ENCODE assay signal across 20 cellular contexts in genomic region chr9:123377211-123377971, GRCh38. TPM values are rescaled to one million over a fixed set of nuclear protein-coding genes. Genes with fewer than 3 reads are reported as not detected.
A peak's percentile ranks its signal among the peaks of the same experiment; 100 is the strongest.
DNase-seq lines count a peak whose midpoint lies in the region; ATAC-seq and TF ChIP-seq lines count a peak whose summit lies in the region.
"Had no signal": no experiment of that assay in that cellular context is flagged by ENCODE, and none has a peak within 500 bp of the region (broad histone marks: within the 10 kb centered on the region; RNA-seq: fewer than 3 reads in every experiment).

No MANE protein-coding gene starts in this region.

- no peaks in the 10 kb centered on the region for H3K9me3 ChIP-seq in SK-N-SH
- H3K9me3 ChIP-seq: ascending aorta, HAP-1, neutrophil had no signal

- ATAC-seq in SK-N-SH treated with all-trans-retinoic acid at 6 μM for 48 hours, result no peak; the same call in 2 of the 3 replicates
- ATAC-seq in central memory CD8-positive, alpha-beta T cell (replicated peaks; ENCODE audit: extremely low read depth, poor library complexity, severe bottlenecking), result no peak
- ATAC-seq: activated CD8-positive, alpha-beta memory T cell treated with anti-CD3 and anti-CD28 coated beads, Interleukin-2, amount 10 ng/mL, durations not matched to agents 7 days and 5 days; CD8-positive, alpha-beta T cell had no signal

- H3K4me1 Mint-ChIP-seq in central memory CD8-positive, alpha-beta T cell, result peaks cover 5% of the 10 kb centered on the region
- H3K4me1 Mint-ChIP-seq in mesothelial cell of epicardium, result peaks cover 66% of the 10 kb centered on the region
- peaks cover 2% of the 10 kb centered on the region for H3K4me1 Mint-ChIP-seq in activated CD4-positive, alpha-beta memory T cell treated with anti-CD3 and anti-CD28 coated beads for 36 hours (ENCODE audit: low read depth)
- H3K4me1 Mint-ChIP-seq: activated CD8-positive, alpha-beta memory T cell treated with anti-CD3 and anti-CD28 coated beads, Interleukin-2, amount 10 ng/mL, durations not matched to agents 7 days and 5 days had no signal

- H3F3A ChIP-seq in SK-N-SH (replicated peaks; ENCODE audit: insufficient read depth), result no peaks in the 10 kb centered on the region

- peaks cover 5% of the 10 kb centered on the region for H3K36me3 Mint-ChIP-seq in central memory CD8-positive, alpha-beta T cell (ENCODE audit: insufficient read depth)
- peaks cover 7% of the 10 kb centered on the region for H3K36me3 Mint-ChIP-seq in mesothelial cell of epicardium
- H3K36me3 Mint-ChIP-seq in activated CD4-positive, alpha-beta memory T cell treated with anti-CD3 and anti-CD28 coated beads for 36 hours, result no peaks in the 10 kb centered on the region
- H3K36me3 Mint-ChIP-seq: activated CD8-positive, alpha-beta memory T cell treated with anti-CD3 and anti-CD28 coated beads, Interleukin-2, amount 10 ng/mL, durations not matched to agents 7 days and 5 days had no signal

- no peak overlapping the region for H3K4me3 Mint-ChIP-seq in central memory CD8-positive, alpha-beta T cell
- H3K4me3 Mint-ChIP-seq in mesothelial cell of epicardium, result peak overlapping the region; percentile 46
- H3K4me3 Mint-ChIP-seq in activated CD4-positive, alpha-beta memory T cell treated with anti-CD3 and anti-CD28 coated beads for 36 hours, result no peak overlapping the region
- H3K4me3 Mint-ChIP-seq: activated CD8-positive, alpha-beta memory T cell treated with anti-CD3 and anti-CD28 coated beads, Interleukin-2, amount 10 ng/mL, durations not matched to agents 7 days and 5 days; CD8-positive, alpha-beta T cell had no signal

- 62% methylated on average over 14 of the region's 21 CpGs for WGBS in SK-N-SH (ENCODE audit: low lambda C conversion rate)

- H3K27ac Mint-ChIP-seq in central memory CD8-positive, alpha-beta T cell (ENCODE audit: low read depth), result peak overlapping the region; percentile 15
- peak overlapping the region; percentile 87 for H3K27ac Mint-ChIP-seq in mesothelial cell of epicardium
- no peak overlapping the region for H3K27ac Mint-ChIP-seq in activated CD4-positive, alpha-beta memory T cell treated with anti-CD3 and anti-CD28 coated beads for 36 hours
- H3K27ac Mint-ChIP-seq: activated CD8-positive, alpha-beta memory T cell treated with anti-CD3 and anti-CD28 coated beads, Interleukin-2, amount 10 ng/mL, durations not matched to agents 7 days and 5 days; CD8-positive, alpha-beta T cell had no signal

- H3K4me3 ChIP-seq in SK-N-SH (ENCODE audit: low read depth in 2 of 2, low read length in 1 of 2), result no peak overlapping the region
- H3K4me3 ChIP-seq: ascending aorta, HAP-1, lung had no signal

- H3K27me3 ChIP-seq in SK-N-SH (ENCODE audit: insufficient read depth), result peaks cover 22% of the 10 kb centered on the region
- H3K27me3 ChIP-seq: ascending aorta had no signal

- intact Hi-C loops in activated CD4-positive, alpha-beta memory T cell treated with anti-CD3 and anti-CD28 coated beads for 36 hours (cut with micrococcal nuclease), result no loop called here

- H3K27ac ChIP-seq in SK-N-SH (ENCODE audit: low read depth in 2 of 2, low read length in 1 of 2) (no peak overlapping the region), substantia nigra (ENCODE audit: low read depth, low read length, poor library complexity, severe bottlenecking) (peak overlapping the region; percentile 19)
- H3K27ac ChIP-seq: ascending aorta, neutrophil had no signal

- no peak overlapping the region for H3K9ac ChIP-seq in SK-N-SH

- no peak for TF ChIP-seq EP300 in SK-N-SH (IDR thresholded peaks at IDR 0.05; ENCODE audit: borderline replicate concordance in 1 of 2, low read depth in 1 of 2, low read length in 1 of 2)

- POLR2A ChIA-PET in SK-N-SH (lab: Yijun Ruan, JAX), result interaction anchor here (1.0 kb wide), 1 partner anchor 18 kb away, joined by 3 read pairs; no protein-coding TSS in a partner anchor
- POLR2A ChIA-PET in activated CD4-positive, alpha-beta memory T cell treated with anti-CD3 and anti-CD28 coated beads for 36 hours (lab: Charles Lee), result no interaction called here

- H3K9me3 Mint-ChIP-seq in central memory CD8-positive, alpha-beta T cell, result no peaks in the 10 kb centered on the region
- no peaks in the 10 kb centered on the region for H3K9me3 Mint-ChIP-seq in mesothelial cell of epicardium
- no peaks in the 10 kb centered on the region for H3K9me3 Mint-ChIP-seq in activated CD4-positive, alpha-beta memory T cell treated with anti-CD3 and anti-CD28 coated beads for 36 hours
- H3K9me3 Mint-ChIP-seq: CD8-positive, alpha-beta T cell had no signal

- TF ChIP-seq RAD21 in SK-N-SH (IDR thresholded peaks at IDR 0.05; ENCODE audit: low read length), result no peak

- H3K27me3 Mint-ChIP-seq in central memory CD8-positive, alpha-beta T cell, result peaks cover 24% of the 10 kb centered on the region
- peaks cover 3% of the 10 kb centered on the region for H3K27me3 Mint-ChIP-seq in mesothelial cell of epicardium (ENCODE audit: low read depth)
- peaks cover 29% of the 10 kb centered on the region for H3K27me3 Mint-ChIP-seq in activated CD4-positive, alpha-beta memory T cell treated with anti-CD3 and anti-CD28 coated beads for 36 hours

- H2AFZ ChIP-seq in SK-N-SH (ENCODE audit: low read depth), result no peak overlapping the region

- no peaks in the 10 kb centered on the region for H3K9me2 ChIP-seq in SK-N-SH

- no peaks in the 10 kb centered on the region for H3K36me3 ChIP-seq in SK-N-SH (replicated peaks in 1 of 2; ENCODE audit: control insufficient read depth in 1 of 2, insufficient read depth in 2 of 2, low read length in 1 of 2)
- H3K36me3 ChIP-seq: HAP-1 had no signal

- no peaks in the 10 kb centered on the region for H4K20me1 ChIP-seq in SK-N-SH (ENCODE audit: insufficient read depth)

- H3K79me2 ChIP-seq in SK-N-SH (ENCODE audit: insufficient read depth), result no peaks in the 10 kb centered on the region

- CTCF ChIA-PET in SK-N-SH (lab: Yijun Ruan, JAX), result interaction anchor here (0.8 to 20.5 kb wide), 7 partner anchors 8 to 664 kb away, joined by 3 to 331 read pairs (median 4); partner anchors contain the start of gene CRB2
- CTCF ChIA-PET in activated CD4-positive, alpha-beta memory T cell treated with anti-CD3 and anti-CD28 coated beads for 36 hours (lab: Charles Lee), result no interaction called here

- DNase-seq in SK-N-SH (peak; percentile 79), mesothelial cell of epicardium (ENCODE audit: low spot score in 2 of 2, unreplicated experiment in 2 of 2) (no peak), substantia nigra (lab: John Stamatoyannopoulos, UW) (no peak), NCI-H774 (lab: John Stamatoyannopoulos, UW) (no peak), CD1c-positive myeloid dendritic cell (ENCODE audit: extremely low spot score) (no peak)
- DNase-seq in central memory CD8-positive, alpha-beta T cell (ENCODE audit: low spot score in 2 of 2), result no peak
- no peak for DNase-seq in activated CD4-positive, alpha-beta memory T cell treated with anti-CD3 and anti-CD28 coated beads for 36 hours
- DNase-seq: 8988T; activated CD8-positive, alpha-beta memory T cell treated with anti-CD3 and anti-CD28 coated beads, Interleukin-2, amount 10 ng/mL, durations not matched to agents 7 days and 5 days; activated gamma-delta T cell treated with Interleukin-2 at 50 U/mL for 16 hours; effector memory CD4-positive, alpha-beta T cell; foreskin melanocyte; NCI-H1417 treated with DMSO at 0.1 percent for 48 hours; NCI-H2227 treated with DMSO at 0.1 percent for 48 hours had no signal

- H3K4me1 ChIP-seq in SK-N-SH (ENCODE audit: control insufficient read depth in 1 of 2, insufficient read depth in 2 of 2, low read depth in 1 of 2, low read length in 1 of 2), result peaks cover 0 to 30% of the 10 kb centered on the region in 2 experiments; a peak in 1 of 4 replicates
- H3K4me1 ChIP-seq: ascending aorta had no signal

- TF ChIP-seq CTCF in SK-N-SH (IDR thresholded peaks at IDR 0.05), result no peak
- no peak for TF ChIP-seq CTCF in mesothelial cell of epicardium (IDR thresholded peaks at IDR 0.05; ENCODE audit: unreplicated experiment)

- no peak overlapping the region for H3K4me2 ChIP-seq in SK-N-SH

TF ChIP-seq in SK-N-SH, 30 proteins besides CTCF, POLR2A, EP300 and RAD21:
- no peak for TF ChIP-seq MAX (IDR thresholded peaks at IDR 0.05; ENCODE audit: low read depth)

TF ChIP-seq in SK-N-SH treated with all-trans-retinoic acid at 6 μM for 48 hours, 23 proteins besides CTCF, POLR2A, EP300 and RAD21 (continues in another document):
- TF ChIP-seq SNAI2 (CRISPR knock-in tag; IDR thresholded peaks at IDR 0.05) (no peak), TSHZ2 (CRISPR knock-in tag; IDR thresholded peaks at IDR 0.05) (no peak), ZFP30 (CRISPR knock-in tag; IDR thresholded peaks at IDR 0.05) (no peak)

RNA-seq across cellular contexts. Expression of gene CRB2, which starts 21.4 kb away (rescaled TPM):
- polyA plus RNA-seq in SK-N-SH (2012; rRNA removed), result not detected in 2 replicates
- under 0.01 TPM in 2 replicates for polyA plus RNA-seq in SK-N-SH (2012; cell fraction: cytosol; rRNA removed)
- 0.02 and 0.05 TPM in 2 replicates for polyA plus RNA-seq in SK-N-SH (2012; cell fraction: nucleus; rRNA removed)
- total RNA-seq in mesothelial cell of epicardium, result 35.1 to 43.0 TPM (median 41.0 TPM) in 3 replicates
- not detected for total RNA-seq in activated CD4-positive, alpha-beta memory T cell treated with anti-CD3 and anti-CD28 coated beads for 36 hours
- total RNA-seq: activated CD8-positive, alpha-beta memory T cell treated with anti-CD3 and anti-CD28 coated beads, Interleukin-2, amount 10 ng/mL, durations not matched to agents 7 days and 5 days; ascending aorta; CD8-positive, alpha-beta T cell had no signal

Comparison
In these comparisons a context has a peak if more than half of its experiments do, and no peak if none do; other contexts are left out.
1. RNA of gene CRB2, which starts 21.4 kb away (total RNA-seq): 35.1 to 43.0 TPM in mesothelial cell of epicardium; not detected in activated CD4-positive, alpha-beta memory T cell treated with anti-CD3 and anti-CD28 coated beads for 36 hours; every median in the first group is over 10 times any median in the second.